9 cellular contexts compared by ENCODE assay signal in the genomic region with DNA sequence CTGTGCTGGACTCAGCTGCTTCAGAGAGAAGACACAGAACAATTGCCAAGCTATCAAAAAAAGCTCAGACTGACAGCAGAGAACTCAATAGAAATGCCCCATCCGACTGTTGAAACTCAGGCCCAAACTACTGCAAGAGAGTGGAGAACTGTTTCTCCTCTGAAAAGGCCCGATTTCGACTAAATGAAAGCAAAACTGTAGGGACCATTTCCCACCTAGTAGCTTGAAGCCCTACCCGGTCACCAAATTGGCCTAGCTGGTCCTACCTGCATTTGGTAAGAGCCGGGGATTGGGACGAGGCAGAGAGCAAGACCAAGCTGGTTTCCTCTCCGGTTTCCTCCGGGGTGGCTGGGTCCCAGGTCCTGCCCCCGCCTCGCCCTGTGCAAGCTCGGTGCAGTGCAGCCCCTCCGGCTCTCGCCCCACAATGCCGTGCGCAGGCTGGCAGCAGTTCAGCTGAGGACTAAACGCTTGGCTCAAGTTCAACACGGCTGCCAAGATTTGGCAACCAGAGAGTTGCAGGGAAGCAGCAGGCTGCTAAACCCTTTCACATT.
DNase-seq lines count a peak whose midpoint lies in the region; ATAC-seq and TF ChIP-seq lines count a peak whose summit lies in the region.
"Had no signal": no experiment of that assay in that cellular context is flagged by ENCODE, and none has a peak within 500 bp of the region (broad histone marks: within the 10 kb centered on the region; RNA-seq: fewer than 3 reads in every experiment).

No MANE protein-coding gene starts in this region.

- no peaks in the 10 kb centered on the region for H3K9me3 ChIP-seq in upper lobe of left lung

- no peaks in the 10 kb centered on the region for H3K36me3 ChIP-seq in upper lobe of left lung

- peak; percentile 83 to 87 for ATAC-seq in upper lobe of left lung (ENCODE audit: low FRiP score in 2 of 2)
- ATAC-seq in HG03342 (IDR thresholded peaks at IDR 0.05; ENCODE audit: unreplicated experiment): no peak
- no peak for ATAC-seq in GM19324 (IDR thresholded peaks at IDR 0.05; ENCODE audit: low FRiP score, unreplicated experiment)

- TF ChIP-seq EP300 in upper lobe of left lung (IDR thresholded peaks at IDR 0.05): no peak

- H3K4me1 ChIP-seq in upper lobe of left lung: peaks cover 0 to 26% (median 11%) of the 10 kb centered on the region in 4 donors

- H3K4me3 ChIP-seq in fibroblast of mammary gland (ENCODE audit: control insufficient read depth, low read depth, low read length) (no peak overlapping the region), upper lobe of left lung (peak overlapping the region; percentile 3 to 52 (median 44))

- TF ChIP-seq CTCF in fibroblast of mammary gland (conservative IDR thresholded peaks at IDR 0.05; ENCODE audit: control insufficient read depth, insufficient read depth, low read depth, low read length) (no peak), upper lobe of left lung (IDR thresholded peaks at IDR 0.05) (no peak)

- no peaks in the 10 kb centered on the region for H3K27me3 ChIP-seq in upper lobe of left lung

- TF ChIP-seq POLR2A in upper lobe of left lung (IDR thresholded peaks at IDR 0.05): peak in 2 of 4 donors; percentile 14 to 52

- 12 to 25% methylated on average over 10 to 16 of the region's 17 CpGs for WGBS in upper lobe of left lung, 2 donors

- peak; percentile 82 for DNase-seq in DMS 273 (lab: John Stamatoyannopoulos, UW; ENCODE audit: unreplicated experiment)
- no peak for DNase-seq in DMS 273 treated with DMSO at 0.1 percent for 48 hours (lab: John Stamatoyannopoulos, UW)
- DNase-seq in activated T-cell treated with anti-CD3 and anti-CD28 coated beads for 48 hours (ENCODE audit: low read depth): peak; percentile 78
- peak; percentile 6 for DNase-seq in fibroblast of mammary gland (ENCODE audit: low read depth)
- DNase-seq in retina: peak; percentile 6
- DNase-seq in upper lobe of left lung: peak; percentile 79 to 91

- H3K27ac ChIP-seq in upper lobe of left lung: peak overlapping the region; percentile 57 to 83 (median 74)
- H3K27ac ChIP-seq: 22Rv1 had no signal

Comparison
In these comparisons a context has a peak if more than half of its experiments do, and no peak if none do; other contexts are left out.
1. ATAC-seq: peak in upper lobe of left lung (2 of 2); none in HG03342 (single experiment) and GM19324 (single experiment).